Comparison of ENCODE assay signal across 25 cellular contexts in the genomic region with DNA sequence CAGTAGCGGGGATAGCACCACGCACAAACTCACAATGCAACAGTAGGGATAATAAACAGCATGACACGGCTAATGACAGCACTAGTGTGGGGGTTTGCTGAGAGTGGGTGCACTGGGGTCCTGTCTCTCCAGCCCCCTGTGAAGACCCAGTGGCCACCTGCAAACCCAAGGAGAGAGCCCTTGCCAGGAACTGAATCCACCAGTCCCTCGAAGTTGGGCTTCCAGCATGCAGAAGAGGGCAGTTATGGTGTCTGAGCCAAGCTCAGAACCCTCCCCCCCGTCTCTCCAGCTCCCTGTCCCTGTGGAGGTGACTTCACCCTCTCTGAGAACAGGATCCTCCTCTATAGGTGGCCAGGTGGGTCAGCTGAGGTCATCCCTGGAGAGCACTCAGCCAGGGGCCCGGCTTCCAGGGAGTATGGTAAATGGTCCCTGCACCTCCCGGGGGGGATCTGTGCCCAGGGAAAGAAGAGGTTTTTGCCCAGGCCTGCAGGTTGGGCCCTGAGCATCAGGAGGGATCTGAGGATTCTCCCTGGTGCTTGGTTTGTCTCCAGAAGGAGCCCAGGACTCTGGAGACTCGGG.
"Had no signal": no experiment of that assay in that cellular context is flagged by ENCODE, and none has a peak within 500 bp of the region (broad histone marks: within the 10 kb centered on the region; RNA-seq: fewer than 3 reads in every experiment).

No MANE protein-coding gene starts in this region.

- H3K9me3 ChIP-seq: colonic mucosa, neutrophil, pancreas had no signal

- H3K27ac ChIP-seq: colonic mucosa, esophagus muscularis mucosa, foreskin keratinocyte, gastroesophageal sphincter, hepatocyte, neutrophil, pancreas, right lobe of liver, suprapubic skin, transverse colon, vagina had no signal

- DNase-seq: colonic mucosa; effector CD8-positive, alpha-beta T cell; endodermal cell; foreskin keratinocyte; kidney glomerular epithelial cell; left colon; left ventricle myocardium superior; natural killer cell; pancreas; right lobe of liver; small intestine; stimulated activated CD4-positive, alpha-beta T cell treated with anti-CD3 and anti-CD28 coated beads, Interleukin-15, amount 100 ng/mL, for 24 hours; stimulated activated CD4-positive, alpha-beta T cell treated with anti-CD3 and anti-CD28 coated beads, Interleukin-2, amount 100 ng/mL, for 48 hours; stimulated activated naive B cell treated with anti-CD40 and anti-IgM and Interleukin-4, amounts not matched to agents 10 μg/mL and 1 μg/mL and 100 μg/mL, for 72 hours; transverse colon had no signal

- H3K4me1 ChIP-seq: colonic mucosa, foreskin keratinocyte, pancreas, right lobe of liver, vagina had no signal

- H2AFZ ChIP-seq: hepatocyte had no signal

- H3K79me2 ChIP-seq: hepatocyte had no signal

- H3K27me3 ChIP-seq: colonic mucosa, hepatocyte, right lobe of liver, vagina had no signal

- H3K4me3 ChIP-seq: colonic mucosa, esophagus muscularis mucosa, gastroesophageal sphincter, heart left ventricle, hepatocyte, lung, pancreas, right lobe of liver, suprapubic skin, transverse colon, vagina had no signal

- H3K36me3 ChIP-seq: colonic mucosa, esophagus muscularis mucosa, gastroesophageal sphincter, heart left ventricle, neutrophil, pancreas, right lobe of liver, suprapubic skin, transverse colon, vagina had no signal

- FAIRE-seq: endothelial cell of umbilical vein, islet of Langerhans, pancreas, small intestine had no signal

- ATAC-seq: foreskin keratinocyte; gastroesophageal sphincter; left colon; left ventricle myocardium superior; natural killer cell; pancreas; right lobe of liver; stimulated activated naive B cell treated with anti-CD40 and anti-IgM and Interleukin-4, amounts not matched to agents 10 μg/mL and 1 μg/mL and 100 μg/mL, for 72 hours had no signal

- H3K4me2 ChIP-seq: hepatocyte had no signal
